In the genomic region with DNA sequence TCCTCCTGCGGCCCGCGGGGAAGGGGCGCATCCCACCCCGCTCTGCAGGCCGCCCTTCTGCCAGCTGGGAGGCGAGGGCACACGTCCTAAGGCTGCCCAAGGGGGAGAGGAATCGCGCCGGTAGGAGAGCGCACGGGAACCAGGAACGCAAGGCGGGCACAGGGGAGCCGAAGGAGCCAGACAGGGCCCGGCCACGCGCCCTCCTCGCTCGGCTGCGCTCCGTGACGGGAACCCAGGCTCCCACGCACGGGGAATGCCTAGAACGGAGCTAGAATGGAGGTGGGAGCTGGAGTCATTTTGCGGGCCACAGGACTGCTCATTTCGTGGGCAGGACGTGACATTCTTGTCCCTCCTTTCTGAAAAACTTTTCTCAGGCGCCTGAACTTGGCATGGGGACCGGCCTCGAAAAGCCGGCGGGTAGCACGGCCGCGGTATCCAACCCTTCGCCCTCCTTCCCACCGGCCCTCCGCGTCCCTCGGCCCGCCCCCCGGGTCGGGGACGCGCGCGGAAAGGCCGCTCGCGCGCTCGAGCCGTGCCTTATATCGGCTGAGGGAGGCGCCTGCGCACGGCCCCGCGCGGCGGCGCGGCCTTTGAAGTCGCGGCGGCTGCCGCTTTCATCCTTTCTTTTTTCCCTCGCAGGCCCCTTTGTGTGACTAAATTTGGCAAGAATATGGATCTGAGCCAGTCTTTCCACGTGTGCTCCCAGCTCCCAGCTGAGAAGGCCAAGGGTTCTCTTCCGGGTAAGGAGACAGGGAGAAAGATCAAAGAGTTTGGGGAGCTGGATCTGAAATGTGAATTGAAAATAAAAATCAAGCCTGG, we compare ENCODE assay signal across 8 cellular contexts. TPM values are rescaled to one million over a fixed set of nuclear protein-coding genes. Genes with fewer than 3 reads are reported as not detected.
DNase-seq lines count a peak whose midpoint lies in the region; ATAC-seq and TF ChIP-seq lines count a peak whose summit lies in the region.

No MANE protein-coding gene starts in this region.

- no peak overlapping the region for H3K27ac ChIP-seq in HUES64 (ENCODE audit: low read depth, low read length)

- no peaks in the 10 kb centered on the region for H3K9me3 ChIP-seq in HUES64 (ENCODE audit: insufficient read depth, low read depth, low read length)

- under 1% methylated on average over 73 of the region's 73 CpGs for WGBS in HUES64

- peak overlapping the region; percentile 56; the same call in 1 of the 2 replicates for H3K9ac ChIP-seq in HUES64 (ENCODE audit: low read depth, low read length)

- peak overlapping the region; percentile 70 to 94 for H3K4me3 Mint-ChIP-seq in CD14-positive monocyte
- H3K4me3 Mint-ChIP-seq in MCF 10A (ENCODE audit: unreplicated experiment), result peak overlapping the region; percentile 49

- H3K4me1 Mint-ChIP-seq in CD14-positive monocyte (peaks cover 33% of the 10 kb centered on the region), MCF 10A (ENCODE audit: insufficient read depth, unreplicated experiment) (peaks cover 15% of the 10 kb centered on the region)

- H3K27ac Mint-ChIP-seq in CD14-positive monocyte (peak overlapping the region in 1 of 7 donors; percentile 25), MCF 10A (ENCODE audit: low read depth, unreplicated experiment) (no peak overlapping the region)

- CTCF ChIA-PET in MCF 10A (lab: Yijun Ruan, JAX), result no interaction called here

- H3K27me3 Mint-ChIP-seq in CD14-positive monocyte (ENCODE audit: low read depth in 3 of 3) (peaks cover 70 to 92% (median 78%) of the 10 kb centered on the region in 3 donors), MCF 10A (ENCODE audit: insufficient read depth, unreplicated experiment) (peaks cover 39% of the 10 kb centered on the region)

- H3K36me3 Mint-ChIP-seq in CD14-positive monocyte (peaks cover 0 to 3% of the 10 kb centered on the region in 2 donors), MCF 10A (ENCODE audit: insufficient read depth, unreplicated experiment) (no peaks in the 10 kb centered on the region)

- ATAC-seq in GM19397 (IDR thresholded peaks at IDR 0.05; ENCODE audit: unreplicated experiment) (peak; percentile 59), HG03039 (IDR thresholded peaks at IDR 0.05; ENCODE audit: unreplicated experiment) (no peak)

- no peaks in the 10 kb centered on the region for H3K36me3 ChIP-seq in HUES64 (ENCODE audit: insufficient read depth, low read length)

- BruUV-seq in MCF 10A (replicated peaks; lab: Mats Ljungman, UMichigan), result no TSS peak

- intact Hi-C loops in CD14-positive monocyte (cut with micrococcal nuclease) (no loop called here), MCF 10A (cut with micrococcal nuclease) (no loop called here)

- no peak for TF ChIP-seq CTCF in CD14-positive monocyte (IDR thresholded peaks at IDR 0.05)
- no peak for TF ChIP-seq CTCF in MCF 10A (IDR thresholded peaks at IDR 0.05; ENCODE audit: unreplicated experiment)

- no peak for DNase-seq in CD14-positive monocyte (ENCODE audit: low spot score)
- peak; percentile 55 for DNase-seq in T-helper 9 cell
- no peak for DNase-seq in MCF 10A (ENCODE audit: unreplicated experiment)
- DNase-seq in islet precursor cell, result peak; percentile 82
- DNase-seq in stimulated activated CD4-positive, alpha-beta T cell treated with anti-CD3 and anti-CD28 coated beads, Interleukin-12 subunit alpha, Interleukin-12 subunit beta, amount 100 ng/mL, for 48 hours (ENCODE audit: low read depth in 2 of 3, low spot score in 1 of 3), result peak in 2 of 3 donors; percentile 41 to 68

- peaks cover 35% of the 10 kb centered on the region for H3K4me1 ChIP-seq in HUES64 (ENCODE audit: insufficient read depth, low read length)

- peaks cover 90% of the 10 kb centered on the region for H3K27me3 ChIP-seq in HUES64 (ENCODE audit: insufficient read depth, low read length)

- H3K4me3 ChIP-seq in HUES64 (ENCODE audit: low read length), result peak overlapping the region; percentile 55

- H3K9me3 Mint-ChIP-seq in CD14-positive monocyte (peaks cover 0 to 13% (median 11%) of the 10 kb centered on the region in 7 donors), MCF 10A (ENCODE audit: unreplicated experiment) (no peaks in the 10 kb centered on the region)

- POLR2A ChIA-PET in MCF 10A (lab: Yijun Ruan, JAX), result interaction anchor here (0.6 kb wide), 1 partner anchor 442 kb away, joined by 3 read pairs; no protein-coding TSS in a partner anchor

RNA-seq across cellular contexts. Expression of gene LEF1, which starts 4.3 kb away (rescaled TPM):
- polyA plus RNA-seq in CD14-positive monocyte, result 1 to 10 TPM in 1 of 2 donors, under 1 TPM in 1; 0.61 to 1.3 TPM
- polyA plus RNA-seq in HUES64 (2013, experiment 1 of 2), result 18.5 TPM
- 24.4 TPM for polyA plus RNA-seq in HUES64 (2013, experiment 2 of 2)
- total RNA-seq in MCF 10A (2022), result 2.0 and 3.0 TPM in 2 replicates

Comparison
In these comparisons a context has a peak if more than half of its experiments do, and no peak if none do; other contexts are left out.
1. DNase-seq: peak in T-helper 9 cell (single experiment), islet precursor cell (single experiment) and stimulated activated CD4-positive, alpha-beta T cell treated with anti-CD3 and anti-CD28 coated beads, Interleukin-12 subunit alpha, Interleukin-12 subunit beta, amount 100 ng/mL, for 48 hours (2 of 3); none in CD14-positive monocyte (single experiment) and MCF 10A (single experiment).